Comparison of ENCODE assay signal across 10 cellular contexts in genomic region chr11:63574856-63575602, GRCh38. TPM values are rescaled to one million over a fixed set of nuclear protein-coding genes. Genes with fewer than 3 reads are reported as not detected.
DNase-seq lines count a peak whose midpoint lies in the region; ATAC-seq and TF ChIP-seq lines count a peak whose summit lies in the region.
"Had no signal": no experiment of that assay in that cellular context is flagged by ENCODE, and none has a peak within 500 bp of the region (broad histone marks: within the 10 kb centered on the region; RNA-seq: fewer than 3 reads in every experiment).

No MANE protein-coding gene starts in this region.

- H3K36me3 Mint-ChIP-seq in activated T-cell treated with anti-CD3 and anti-CD28 coated beads, Interleukin-2, amount 50 U/mL, for 72 hours (ENCODE audit: insufficient read depth in 2 of 2), result peaks cover 6 to 10% of the 10 kb centered on the region in 2 donors
- H3K36me3 Mint-ChIP-seq in dendritic cell treated with granulocyte-macrophage colony-stimulating factor and Interleukin-4, amounts not matched to agents 40 ng/mL and 50 ng/mL, for 4 days (ENCODE audit: low read depth), result peaks cover 16% of the 10 kb centered on the region
- peaks cover 0 to 16% (median 3%) of the 10 kb centered on the region in 5 donors for H3K36me3 Mint-ChIP-seq in naive thymus-derived CD4-positive, alpha-beta T cell

- CTCF ChIA-PET in naive thymus-derived CD4-positive, alpha-beta T cell (lab: Charles Lee), result interaction anchor here (2.4 to 2.9 kb wide), 2 partner anchors 38 to 96 kb away, joined by 9 read pairs; partner anchors contain the start of gene PLAAT4

- intact Hi-C loops in dendritic cell treated with granulocyte-macrophage colony-stimulating factor and Interleukin-4, amounts not matched to agents 40 ng/mL and 50 ng/mL, for 4 days (cut with micrococcal nuclease), result no loop called here
- intact Hi-C loops in naive thymus-derived CD4-positive, alpha-beta T cell (cut with micrococcal nuclease), result loop anchor here (1.0 to 5.0 kb wide), 7 partner anchors 11 to 96 kb away; partner anchors contain the start of genes PLAAT3 (in 1 of the 2) and PLAAT4 (in 1 of the 2)
- intact Hi-C loops in uterus (cut with DNase I; ENCODE audit: low total_unique reads), result no loop called here

- no peaks in the 10 kb centered on the region for H3K36me3 ChIP-seq in naive thymus-derived CD4-positive, alpha-beta T cell (ENCODE audit: control insufficient read depth in 2 of 3, insufficient read depth in 3 of 3, low read length in 3 of 3)
- no peaks in the 10 kb centered on the region for H3K36me3 ChIP-seq in uterus

- H3K4me1 ChIP-seq in naive thymus-derived CD4-positive, alpha-beta T cell (ENCODE audit: control insufficient read depth in 2 of 2, insufficient read depth in 2 of 2, low read length in 2 of 2), result peaks cover 12 to 13% of the 10 kb centered on the region in 2 donors
- H3K4me1 ChIP-seq in uterus, result no peaks in the 10 kb centered on the region

- ATAC-seq in activated T-cell treated with anti-CD3 and anti-CD28 coated beads, Interleukin-2, amount 50 U/mL, for 72 hours (replicated peaks in 1 of 2), result no peak
- ATAC-seq in naive thymus-derived CD4-positive, alpha-beta T cell, result no peak
- ATAC-seq in GM19351 (IDR thresholded peaks at IDR 0.05; ENCODE audit: unreplicated experiment), result no peak

- H3K27ac Mint-ChIP-seq in activated T-cell treated with anti-CD3 and anti-CD28 coated beads, Interleukin-2, amount 50 U/mL, for 72 hours, result peak overlapping the region; percentile 79
- peak overlapping the region; percentile 84 for H3K27ac Mint-ChIP-seq in dendritic cell treated with granulocyte-macrophage colony-stimulating factor and Interleukin-4, amounts not matched to agents 40 ng/mL and 50 ng/mL, for 4 days
- H3K27ac Mint-ChIP-seq in naive thymus-derived CD4-positive, alpha-beta T cell, result peak overlapping the region; percentile 81 to 99 (median 93)

- peaks cover 0 to 8% of the 10 kb centered on the region in 2 donors for H3K9me3 Mint-ChIP-seq in activated T-cell treated with anti-CD3 and anti-CD28 coated beads, Interleukin-2, amount 50 U/mL, for 72 hours
- no peaks in the 10 kb centered on the region for H3K9me3 Mint-ChIP-seq in dendritic cell treated with granulocyte-macrophage colony-stimulating factor and Interleukin-4, amounts not matched to agents 40 ng/mL and 50 ng/mL, for 4 days
- H3K9me3 Mint-ChIP-seq in naive thymus-derived CD4-positive, alpha-beta T cell, result peaks cover 0 to 13% (median 4%) of the 10 kb centered on the region in 11 donors

- TF ChIP-seq CTCF in uterus (IDR thresholded peaks at IDR 0.05), result no peak

- H3K4me3 ChIP-seq in naive thymus-derived CD4-positive, alpha-beta T cell (ENCODE audit: low read length), result peak overlapping the region; percentile 43
- peak overlapping the region; percentile 23 for H3K4me3 ChIP-seq in uterus

- H3K9me3 ChIP-seq in naive thymus-derived CD4-positive, alpha-beta T cell (ENCODE audit: control insufficient read depth in 2 of 3, low read length in 3 of 3), result no peaks in the 10 kb centered on the region
- no peaks in the 10 kb centered on the region for H3K9me3 ChIP-seq in uterus

- peaks cover 20% of the 10 kb centered on the region for H3K4me1 Mint-ChIP-seq in activated T-cell treated with anti-CD3 and anti-CD28 coated beads, Interleukin-2, amount 50 U/mL, for 72 hours (ENCODE audit: low read depth)
- peaks cover 30% of the 10 kb centered on the region for H3K4me1 Mint-ChIP-seq in dendritic cell treated with granulocyte-macrophage colony-stimulating factor and Interleukin-4, amounts not matched to agents 40 ng/mL and 50 ng/mL, for 4 days (ENCODE audit: low read depth)
- peaks cover 18 to 40% (median 30%) of the 10 kb centered on the region in 7 donors for H3K4me1 Mint-ChIP-seq in naive thymus-derived CD4-positive, alpha-beta T cell

- peak overlapping the region; percentile 81 to 83 for H3K4me3 Mint-ChIP-seq in activated T-cell treated with anti-CD3 and anti-CD28 coated beads, Interleukin-2, amount 50 U/mL, for 72 hours
- peak overlapping the region; percentile 75 for H3K4me3 Mint-ChIP-seq in dendritic cell treated with granulocyte-macrophage colony-stimulating factor and Interleukin-4, amounts not matched to agents 40 ng/mL and 50 ng/mL, for 4 days
- H3K4me3 Mint-ChIP-seq in naive thymus-derived CD4-positive, alpha-beta T cell, result peak overlapping the region; percentile 77 to 95 (median 88)

- peak overlapping the region; percentile 33 for H3K27ac ChIP-seq in naive thymus-derived CD4-positive, alpha-beta T cell (ENCODE audit: low read depth, low read length)
- peak overlapping the region; percentile 81 to 90 for H3K27ac ChIP-seq in uterus
- H3K27ac ChIP-seq: C4-2B had no signal

- no peak for TF ChIP-seq POLR2A in uterus (IDR thresholded peaks at IDR 0.05)

- POLR2A ChIA-PET in naive thymus-derived CD4-positive, alpha-beta T cell (lab: Charles Lee), result interaction anchor here (0.5 to 3.4 kb wide), 6 partner anchors 20 to 743 kb away, joined by 3 to 23 read pairs (median 5); partner anchors contain the start of genes PLAAT4 and STX5

- H3K27me3 ChIP-seq in naive thymus-derived CD4-positive, alpha-beta T cell (ENCODE audit: control insufficient read depth in 2 of 2, insufficient read depth in 2 of 2, low read length in 2 of 2), result no peaks in the 10 kb centered on the region
- H3K27me3 ChIP-seq in uterus, result no peaks in the 10 kb centered on the region

- H3K27me3 Mint-ChIP-seq in activated T-cell treated with anti-CD3 and anti-CD28 coated beads, Interleukin-2, amount 50 U/mL, for 72 hours (ENCODE audit: low read depth), result no peaks in the 10 kb centered on the region
- H3K27me3 Mint-ChIP-seq in dendritic cell treated with granulocyte-macrophage colony-stimulating factor and Interleukin-4, amounts not matched to agents 40 ng/mL and 50 ng/mL, for 4 days, result peaks cover 8% of the 10 kb centered on the region
- H3K27me3 Mint-ChIP-seq in naive thymus-derived CD4-positive, alpha-beta T cell, result peaks cover 0 to 18% (median 0%) of the 10 kb centered on the region in 5 donors

- no peak for DNase-seq in activated T-cell treated with anti-CD3 and anti-CD28 coated beads, Interleukin-2, amount 50 U/mL, for 72 hours
- no peak for DNase-seq in activated T-cell treated with anti-CD3 and anti-CD28 coated beads, Interleukin-2, amount 50 U/mL, for 1 hour
- DNase-seq in naive thymus-derived CD4-positive, alpha-beta T cell, result no peak
- DNase-seq in uterus (peak; percentile 67 to 68), NCI-H1417 (lab: John Stamatoyannopoulos, UW) (no peak), cerebellar nuclear complex (lab: John Stamatoyannopoulos, UW) (no peak)

RNA-seq across cellular contexts. Expression of gene PLAAT2, which starts 11.8 kb away (rescaled TPM):
- under 1 TPM in 1 of 2 donors, not detected in 1; 0.35 TPM for total RNA-seq in activated T-cell treated with anti-CD3 and anti-CD28 coated beads, Interleukin-2, amount 50 U/mL, for 72 hours
- under 1 TPM in 1 of 5 experiments, not detected in 4; 0.51 TPM for total RNA-seq in naive thymus-derived CD4-positive, alpha-beta T cell
- polyA plus RNA-seq in naive thymus-derived CD4-positive, alpha-beta T cell, result not detected
- not detected for total RNA-seq in uterus
- total RNA-seq: T-helper 2 cell treated with Interferon-gamma antibody and Interleukin-4, amounts not matched to agents 100 ng/mL and 5 ng/mL, for 36 hours had no signal

RNA-seq across cellular contexts. Expression of gene PLAAT4, which starts 38.4 kb away (rescaled TPM):
- total RNA-seq in activated T-cell treated with anti-CD3 and anti-CD28 coated beads, Interleukin-2, amount 50 U/mL, for 72 hours, result 100 to 1,000 TPM in 1 of 2 donors, 10 to 100 TPM in 1; 60.6 to 101 TPM
- 100 to 1,000 TPM in 4 of 5 experiments, 10 to 100 TPM in 1; 96.2 to 170 (median 122) TPM for total RNA-seq in naive thymus-derived CD4-positive, alpha-beta T cell
- polyA plus RNA-seq in naive thymus-derived CD4-positive, alpha-beta T cell, result 100 to 1,000 TPM; 430 to 468 TPM
- 10 to 100 TPM in 3 of 4 donors, 1 to 10 TPM in 1; 3.6 to 30.3 (median 22.9) TPM for total RNA-seq in uterus

RNA-seq across cellular contexts. Expression of gene PLAAT3, which starts 39.2 kb away (rescaled TPM):
- 10 to 100 TPM in 1 of 2 donors, 1 to 10 TPM in 1; 6.3 to 11.5 TPM for total RNA-seq in activated T-cell treated with anti-CD3 and anti-CD28 coated beads, Interleukin-2, amount 50 U/mL, for 72 hours
- 10 to 100 TPM in 1 of 5 experiments, 1 to 10 TPM in 3, under 1 TPM in 1; 0.92 to 10.3 (median 2.0) TPM for total RNA-seq in naive thymus-derived CD4-positive, alpha-beta T cell
- 1 to 10 TPM; 1.9 to 4.8 TPM for polyA plus RNA-seq in naive thymus-derived CD4-positive, alpha-beta T cell
- 10 to 100 TPM; 10.0 to 32.3 (median 14.0) TPM for total RNA-seq in uterus

Comparison
In these comparisons a context has a peak if more than half of its experiments do, and no peak if none do; other contexts are left out.
1. DNase-seq: peak in uterus (2 of 2); none in activated T-cell treated with anti-CD3 and anti-CD28 coated beads, Interleukin-2, amount 50 U/mL, for 72 hours (0 of 2), activated T-cell treated with anti-CD3 and anti-CD28 coated beads, Interleukin-2, amount 50 U/mL, for 1 hour (single experiment), naive thymus-derived CD4-positive, alpha-beta T cell (0 of 9), NCI-H1417 (0 of 3) and cerebellar nuclear complex (0 of 2).
2. intact Hi-C loops: an anchor here in naive thymus-derived CD4-positive, alpha-beta T cell (1.0 to 5.0 kb wide); none called in dendritic cell treated with granulocyte-macrophage colony-stimulating factor and Interleukin-4, amounts not matched to agents 40 ng/mL and 50 ng/mL, for 4 days and uterus.
3. Peak in every context shown above with its lines, with median percentiles within 50 percentile points of each other: H3K27ac Mint-ChIP-seq and H3K4me3 Mint-ChIP-seq.